Comparison of ENCODE assay signal across 16 cellular contexts in genomic region chr17:16916557-16916920, GRCh38. TPM values are rescaled to one million over a fixed set of nuclear protein-coding genes. Genes with fewer than 3 reads are reported as not detected.
DNase-seq lines count a peak whose midpoint lies in the region; ATAC-seq and TF ChIP-seq lines count a peak whose summit lies in the region.
"Had no signal": no experiment of that assay in that cellular context is flagged by ENCODE, and none has a peak within 500 bp of the region (broad histone marks: within the 10 kb centered on the region; RNA-seq: fewer than 3 reads in every experiment).

No MANE protein-coding gene starts in this region.

- H3K27me3 ChIP-seq in Karpas-422 (ENCODE audit: low read length) (no peaks in the 10 kb centered on the region), lower lobe of right lung (ENCODE audit: low read depth) (peaks cover 9% of the 10 kb centered on the region), testis (no peaks in the 10 kb centered on the region), uterus (no peaks in the 10 kb centered on the region)

- no peak overlapping the region for H3K4me3 Mint-ChIP-seq in stimulated activated effector memory CD8-positive, alpha-beta T cell treated with anti-CD3 and anti-CD28 coated beads, Interleukin-12 subunit alpha, Interleukin-12 subunit beta, amount 100 ng/mL, for 72 hours
- H3K4me3 Mint-ChIP-seq: CD4-positive, alpha-beta memory T cell; GM23338 had no signal

- no peak overlapping the region for H2AFZ ChIP-seq in Karpas-422 (ENCODE audit: low read length)
- H2AFZ ChIP-seq: GM23338 had no signal

- no peaks in the 10 kb centered on the region for H3K36me3 Mint-ChIP-seq in stimulated activated effector memory CD8-positive, alpha-beta T cell treated with anti-CD3 and anti-CD28 coated beads, Interleukin-12 subunit alpha, Interleukin-12 subunit beta, amount 100 ng/mL, for 72 hours
- H3K36me3 Mint-ChIP-seq: CD4-positive, alpha-beta memory T cell had no signal

- H3K9me2 ChIP-seq in Karpas-422 (replicated peaks; ENCODE audit: insufficient read depth, low read length), result no peaks in the 10 kb centered on the region

- no peak for ATAC-seq in lower lobe of right lung
- no peak for ATAC-seq in stimulated activated effector memory CD8-positive, alpha-beta T cell treated with anti-CD3 and anti-CD28 coated beads, Interleukin-12 subunit alpha, Interleukin-12 subunit beta, amount 100 ng/mL, for 72 hours
- no peak for ATAC-seq in GM18873 (IDR thresholded peaks at IDR 0.05; ENCODE audit: low FRiP score, unreplicated experiment)

- WGBS in testis, 2 donors, result 91 to 93% methylated on average over 5 of the region's 5 CpGs

- H3K4me3 ChIP-seq in Karpas-422 (ENCODE audit: low read length) (no peak overlapping the region), lower lobe of right lung (no peak overlapping the region), testis (no peak overlapping the region), uterus (no peak overlapping the region)
- H3K4me3 ChIP-seq: GM12878, GM23338, SJCRH30 had no signal

- H3K9ac ChIP-seq in Karpas-422 (ENCODE audit: low read length), result no peak overlapping the region

- H3K4me1 ChIP-seq in Karpas-422 (ENCODE audit: low read length), result no peaks in the 10 kb centered on the region
- peaks cover 6% of the 10 kb centered on the region for H3K4me1 ChIP-seq in lower lobe of right lung
- H3K4me1 ChIP-seq in testis, result no peaks in the 10 kb centered on the region
- no peaks in the 10 kb centered on the region for H3K4me1 ChIP-seq in uterus

- peaks cover 7% of the 10 kb centered on the region for H3K4me1 Mint-ChIP-seq in stimulated activated effector memory CD8-positive, alpha-beta T cell treated with anti-CD3 and anti-CD28 coated beads, Interleukin-12 subunit alpha, Interleukin-12 subunit beta, amount 100 ng/mL, for 72 hours

- TF ChIP-seq CTCF in lower lobe of right lung (IDR thresholded peaks at IDR 0.05), result no peak
- TF ChIP-seq CTCF in testis (IDR thresholded peaks at IDR 0.05), result no peak
- TF ChIP-seq CTCF in uterus (IDR thresholded peaks at IDR 0.05), result no peak

- H3K27ac Mint-ChIP-seq in stimulated activated effector memory CD8-positive, alpha-beta T cell treated with anti-CD3 and anti-CD28 coated beads, Interleukin-12 subunit alpha, Interleukin-12 subunit beta, amount 100 ng/mL, for 72 hours, result no peak overlapping the region
- H3K27ac Mint-ChIP-seq: CD4-positive, alpha-beta memory T cell; GM23338 had no signal

- H3K36me3 ChIP-seq in Karpas-422 (ENCODE audit: insufficient read depth, low read length), result no peaks in the 10 kb centered on the region
- H3K36me3 ChIP-seq in lower lobe of right lung, result no peaks in the 10 kb centered on the region
- H3K36me3 ChIP-seq in testis (ENCODE audit: low read depth, missing control alignments), result no peaks in the 10 kb centered on the region
- no peaks in the 10 kb centered on the region for H3K36me3 ChIP-seq in uterus
- H3K36me3 ChIP-seq: SJCRH30 had no signal

- DNase-seq in activated CD8-positive, alpha-beta memory T cell treated with anti-CD3 and anti-CD28 coated beads for 24 hours, result peak; percentile 33
- DNase-seq in activated CD8-positive, alpha-beta memory T cell treated with anti-CD3 and anti-CD28 coated beads, Interleukin-2, amount 50 U/mL, for 4 hours, result no peak
- DNase-seq in Karpas-422 (peak; percentile 27), lower lobe of right lung (peak; percentile 14), testis (peak; percentile 4), uterus (no peak)
- no peak for DNase-seq in stimulated activated effector memory CD8-positive, alpha-beta T cell treated with anti-CD3 and anti-CD28 coated beads, Interleukin-12 subunit alpha, Interleukin-12 subunit beta, amount 100 ng/mL, for 72 hours (ENCODE audit: low spot score in 2 of 2)
- DNase-seq: NCI-H2107 had no signal

- no peaks in the 10 kb centered on the region for H3K9me3 ChIP-seq in Karpas-422 (ENCODE audit: low read length)
- no peaks in the 10 kb centered on the region for H3K9me3 ChIP-seq in lower lobe of right lung
- H3K9me3 ChIP-seq in testis, result no peaks in the 10 kb centered on the region
- H3K9me3 ChIP-seq in uterus, result no peaks in the 10 kb centered on the region
- H3K9me3 ChIP-seq: SJCRH30 had no signal

- no peaks in the 10 kb centered on the region for H3K79me2 ChIP-seq in Karpas-422 (ENCODE audit: low read length)

- no peaks in the 10 kb centered on the region for H3K9me3 Mint-ChIP-seq in stimulated activated effector memory CD8-positive, alpha-beta T cell treated with anti-CD3 and anti-CD28 coated beads, Interleukin-12 subunit alpha, Interleukin-12 subunit beta, amount 100 ng/mL, for 72 hours
- H3K9me3 Mint-ChIP-seq: CD4-positive, alpha-beta memory T cell; GM23338 had no signal

- intact Hi-C loops in lower lobe of right lung (cut with DNase I) (no loop called here), testis (cut with DNase I; ENCODE audit: low total_unique reads) (no loop called here), uterus (cut with DNase I; ENCODE audit: low total_unique reads) (no loop called here)

- TF ChIP-seq POLR2A in testis (IDR thresholded peaks at IDR 0.05) (no peak), uterus (IDR thresholded peaks at IDR 0.05) (no peak)

- H3K27ac ChIP-seq in Karpas-422 (ENCODE audit: low read length) (no peak overlapping the region), lower lobe of right lung (no peak overlapping the region), testis (no peak overlapping the region), uterus (no peak overlapping the region)
- H3K27ac ChIP-seq: SJCRH30 had no signal

- H4K20me1 ChIP-seq in Karpas-422 (ENCODE audit: insufficient read depth, low read depth, low read length), result no peaks in the 10 kb centered on the region

- H3K4me2 ChIP-seq in Karpas-422 (ENCODE audit: low read depth, low read length, poor library complexity, severe bottlenecking), result no peak overlapping the region
- H3K4me2 ChIP-seq: GM23338 had no signal

RNA-seq across cellular contexts. Expression of gene TNFRSF13B, which starts 55.4 kb away (rescaled TPM):
- not detected in 2 replicates for total RNA-seq in Karpas-422 (2014; rRNA removed; shearing (Covaris generic); ENCODE audit: low replicate concordance)
- 0.27 TPM for total RNA-seq in lower lobe of right lung
- not detected for total RNA-seq in testis
- 0.59 TPM for polyA plus RNA-seq in testis (ENCODE audit: insufficient read depth, low read depth, low replicate concordance)
- total RNA-seq in uterus, result not detected
- total RNA-seq: A172; CD4-positive, alpha-beta memory T cell; GM23338; PC-3; SJCRH30 had no signal
- polyA plus RNA-seq: BJ had no signal

Comparison
In these comparisons a context has a peak if more than half of its experiments do, and no peak if none do; other contexts are left out.
1. DNase-seq: peak in activated CD8-positive, alpha-beta memory T cell treated with anti-CD3 and anti-CD28 coated beads for 24 hours (single experiment), Karpas-422 (single experiment), lower lobe of right lung (single experiment) and testis (single experiment); none in activated CD8-positive, alpha-beta memory T cell treated with anti-CD3 and anti-CD28 coated beads, Interleukin-2, amount 50 U/mL, for 4 hours (single experiment), uterus (0 of 2) and stimulated activated effector memory CD8-positive, alpha-beta T cell treated with anti-CD3 and anti-CD28 coated beads, Interleukin-12 subunit alpha, Interleukin-12 subunit beta, amount 100 ng/mL, for 72 hours (0 of 2).